2 cellular contexts compared by ENCODE assay signal in genomic region chr11:12110201-12110713, GRCh38.
TF ChIP-seq lines count a peak whose summit lies in the region.

MICAL2 (plus strand) TSS chr11:12110590; CDS start chr11:12162156, 51,566 bp downstream.

TF ChIP-seq in HEK293, 187 proteins besides CTCF, POLR2A, EP300 and RAD21 (continued from another document and continues in another):
- TF ChIP-seq PRDM2 (tag by site-specific recombination; IDR thresholded peaks at IDR 0.05; ENCODE audit: borderline replicate concordance) = no peak
- 0 out of 2 replicates have a peak, but pooled peaks have one; percentile 35 for TF ChIP-seq ZNF692 (tag by site-specific recombination; IDR thresholded peaks at IDR 0.05)
- TF ChIP-seq KLF1 (tag by site-specific recombination; IDR thresholded peaks at IDR 0.05) = peak; percentile 94
- peak; percentile 77; the same call in 1 of the 2 replicates for TF ChIP-seq KLF7 (tag by site-specific recombination; IDR thresholded peaks at IDR 0.05; ENCODE audit: borderline replicate concordance)
- no peak for TF ChIP-seq ZNF776 (tag by site-specific recombination; IDR thresholded peaks at IDR 0.05; ENCODE audit: borderline replicate concordance)
- TF ChIP-seq ZNF561 (tag by site-specific recombination; IDR thresholded peaks at IDR 0.05; ENCODE audit: borderline replicate concordance) = peak; percentile 65; the same call in 1 of the 2 replicates
- no peak for TF ChIP-seq GFI1B (tag by site-specific recombination; IDR thresholded peaks at IDR 0.05)
- no peak for TF ChIP-seq ZFP69B (tag by site-specific recombination; IDR thresholded peaks at IDR 0.05)
- TF ChIP-seq ZNF223 (tag by site-specific recombination; IDR thresholded peaks at IDR 0.05) = no peak
- TF ChIP-seq ZIC2 (tag by site-specific recombination; IDR thresholded peaks at IDR 0.05) = peak; percentile 26; the same call in 1 of the 2 replicates
- TF ChIP-seq KLF10 (tag by site-specific recombination; IDR thresholded peaks at IDR 0.05) = 0 out of 2 replicates have a peak, but pooled peaks have one; percentile 43
- TF ChIP-seq KLF9 (tag by site-specific recombination; IDR thresholded peaks at IDR 0.05; ENCODE audit: low read depth) = peak; percentile 80
- no peak for TF ChIP-seq ZBTB49 (tag by site-specific recombination; IDR thresholded peaks at IDR 0.05; ENCODE audit: low read depth)
- TF ChIP-seq ZBTB26 (tag by site-specific recombination; optimal IDR thresholded peaks at IDR 0.05) = peak; percentile 33

TF ChIP-seq in SK-N-SH, 30 proteins besides CTCF, POLR2A, EP300 and RAD21 (continued from another document):
- TF ChIP-seq IRF3 (IDR thresholded peaks at IDR 0.05; ENCODE audit: low read depth, low read length) (no peak), NRF1 (IDR thresholded peaks at IDR 0.05; ENCODE audit: low read depth, low read length) (peak; percentile 55), CHD2 (IDR thresholded peaks at IDR 0.05; ENCODE audit: low read length, partially characterized antibody) (no peak), SIN3A (IDR thresholded peaks at IDR 0.05; ENCODE audit: borderline replicate concordance, low read depth, low read length) (peak; percentile 97), RFX5 (IDR thresholded peaks at IDR 0.05; ENCODE audit: low read length) (0 out of 2 replicates have a peak, but pooled peaks have one; percentile 16), POLR2AphosphoS5 (IDR thresholded peaks at IDR 0.05; ENCODE audit: low read depth, low read length) (peak; percentile 49; the same call in 1 of the 2 replicates), YY1 (IDR thresholded peaks at IDR 0.05; ENCODE audit: low read depth) (no peak), RCOR1 (IDR thresholded peaks at IDR 0.05; ENCODE audit: low read length) (no peak), REST (IDR thresholded peaks at IDR 0.05; ENCODE audit: low read depth, low read length) (no peak), MEF2A (IDR thresholded peaks at IDR 0.05; ENCODE audit: borderline replicate concordance, low read depth) (no peak)
TF ChIP-seq in SK-N-SH: peak in this region for 10.
